In the genomic region with DNA sequence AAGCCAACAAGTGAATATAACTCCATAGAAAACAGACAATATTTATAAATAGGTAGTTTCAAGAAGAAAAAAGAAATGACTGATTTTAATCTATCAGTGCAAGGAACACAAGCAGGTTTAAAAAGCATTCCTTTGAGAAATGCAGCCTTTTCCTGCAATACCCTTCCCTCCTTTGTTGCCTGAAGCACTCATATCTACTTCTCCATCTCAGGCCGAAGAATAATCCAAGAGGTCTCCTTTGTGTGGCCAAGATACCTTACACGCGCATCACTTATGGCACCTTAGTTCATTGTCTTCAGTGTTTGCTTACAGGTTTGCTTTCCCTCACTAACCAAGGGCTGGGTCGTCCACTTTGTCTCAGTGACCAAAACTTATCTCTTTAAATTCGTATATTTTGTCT, we compare ENCODE assay signal across 23 cellular contexts.
"Had no signal": no experiment of that assay in that cellular context is flagged by ENCODE, and none has a peak within 500 bp of the region (broad histone marks: within the 10 kb centered on the region; RNA-seq: fewer than 3 reads in every experiment).

No MANE protein-coding gene starts in this region.

- H3K4me1 ChIP-seq: psoas muscle, sigmoid colon, stomach, thyroid gland, tibial nerve, upper lobe of right lung, uterus had no signal

- DNase-seq: naive thymus-derived CD8-positive, alpha-beta T cell; nephron progenitor cell; nucleus accumbens; pancreas; posterior cingulate gyrus; psoas muscle; right cardiac atrium; right lobe of liver; sigmoid colon; small intestine; stimulated activated CD4-positive, alpha-beta T cell treated with anti-CD3 and anti-CD28 coated beads, Interleukin-15, amount 100 ng/mL, for 24 hours; stimulated activated CD4-positive, alpha-beta T cell treated with anti-CD3 and anti-CD28 coated beads, Interleukin-2, amount 100 ng/mL, for 24 hours; stimulated activated CD4-positive, alpha-beta T cell treated with anti-CD3 and anti-CD28 coated beads, Interleukin-2, amount 100 ng/mL, for 48 hours; stimulated activated CD4-positive, alpha-beta T cell treated with anti-CD3 and anti-CD28 coated beads, Interleukin-4, amount 100 ng/mL, for 24 hours; stimulated activated naive B cell treated with anti-CD40 and anti-IgM and Interleukin-4, amounts not matched to agents 10 μg/mL and 1 μg/mL and 100 μg/mL, for 72 hours; stimulated activated naive CD4-positive, alpha-beta T cell treated with Interleukin-2 at 50 U/mL for 16 hours; stomach; thyroid gland; upper lobe of right lung; uterus had no signal

- H3K27me3 ChIP-seq: neutrophil, pancreas, right lobe of liver, sigmoid colon, stomach, thyroid gland, tibial nerve, upper lobe of right lung, uterus had no signal

- H3K27ac ChIP-seq: neutrophil, pancreas, psoas muscle, right lobe of liver, sigmoid colon, stomach, thoracic aorta, thyroid gland, tibial nerve, upper lobe of right lung, uterus had no signal

- H3K36me3 ChIP-seq: neutrophil, pancreas, right lobe of liver, sigmoid colon, stomach, thoracic aorta, thyroid gland, tibial nerve, upper lobe of right lung, uterus had no signal

- H3K9me3 ChIP-seq: neutrophil, pancreas, right lobe of liver, thoracic aorta, thyroid gland, upper lobe of right lung had no signal

- H3K4me3 ChIP-seq: pancreas, psoas muscle, right lobe of liver, sigmoid colon, stomach, thoracic aorta, thyroid gland, tibial nerve, upper lobe of right lung, uterus had no signal
